In the genomic region with DNA sequence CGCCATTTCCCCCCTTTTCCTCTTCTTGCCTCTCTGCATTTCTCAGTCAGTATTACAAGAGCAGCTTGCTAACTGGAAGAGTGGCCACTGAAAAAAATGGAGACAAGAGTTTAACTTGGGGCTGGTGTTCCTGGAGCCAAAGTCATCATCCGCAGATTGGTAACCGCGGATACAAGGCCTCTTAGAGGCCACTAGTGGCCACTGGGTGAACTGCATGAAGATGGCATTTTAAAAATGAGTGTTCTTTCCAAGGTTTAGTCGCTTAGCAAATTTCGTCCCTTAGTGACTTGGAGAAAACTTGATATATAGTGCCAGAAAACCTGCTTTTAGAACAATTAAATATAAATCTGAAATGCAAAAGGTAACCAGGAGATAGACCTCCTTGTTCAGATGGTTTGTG, we compare ENCODE assay signal across 8 cellular contexts. TPM values are rescaled to one million over a fixed set of nuclear protein-coding genes. Genes with fewer than 3 reads are reported as not detected.
DNase-seq lines count a peak whose midpoint lies in the region; ATAC-seq, FAIRE-seq and TF ChIP-seq lines count a peak whose summit lies in the region.

No MANE protein-coding gene starts in this region.

- no peak overlapping the region for H3K4me2 ChIP-seq in K562 (ENCODE audit: insufficient read depth, low read length)

- H3K9me1 ChIP-seq in K562 (ENCODE audit: control insufficient read depth, insufficient read depth, low read length) = no peaks in the 10 kb centered on the region

- TF ChIP-seq EP300 in K562 (IDR thresholded peaks at IDR 0.05; ENCODE audit: low read length) = no peak

- H3K9me3 ChIP-seq in BE2C (no peaks in the 10 kb centered on the region), K562 (replicated peaks; ENCODE audit: control insufficient read depth, insufficient read depth, low read depth, low read length) (no peaks in the 10 kb centered on the region)

- H3K36me3 ChIP-seq in BE2C = no peaks in the 10 kb centered on the region
- H3K36me3 ChIP-seq in K562 (ENCODE audit: control insufficient read depth, insufficient read depth, low read length) = no peaks in the 10 kb centered on the region

- ATAC-seq in K562 (peak; percentile 85), GM21381 (IDR thresholded peaks at IDR 0.05; ENCODE audit: unreplicated experiment) (no peak), HG02970 (IDR thresholded peaks at IDR 0.05; ENCODE audit: low FRiP score, unreplicated experiment) (no peak)
- peak; percentile 43 for ATAC-seq in stimulated activated naive CD8-positive, alpha-beta T cell treated with anti-CD3 and anti-CD28 coated beads, Interleukin-15, amount 100 ng/mL, for 72 hours

- peaks cover 67% of the 10 kb centered on the region for H3K27me3 Mint-ChIP-seq in stimulated activated naive CD8-positive, alpha-beta T cell treated with anti-CD3 and anti-CD28 coated beads, Interleukin-15, amount 100 ng/mL, for 72 hours

- peaks cover 2% of the 10 kb centered on the region; the same call in 1 of the 2 replicates for H4K20me1 ChIP-seq in K562 (replicated peaks; ENCODE audit: control insufficient read depth, insufficient read depth, low read length)

- no peaks in the 10 kb centered on the region for H3K4me1 ChIP-seq in BE2C
- peaks cover 0 to 3% of the 10 kb centered on the region in 2 experiments; a peak in 1 of 5 replicates for H3K4me1 ChIP-seq in K562 (replicated peaks in 1 of 2; ENCODE audit: control insufficient read depth in 2 of 2, insufficient read depth in 2 of 2, low read length in 2 of 2)

- H3K79me2 ChIP-seq in K562 (ENCODE audit: control insufficient read depth, insufficient read depth, low read length) = no peaks in the 10 kb centered on the region

- no TSS peak for BruUV-seq in K562 (replicated peaks; lab: Mats Ljungman, UMichigan)

- H2AFZ ChIP-seq in K562 (ENCODE audit: low read depth, low read length) = no peak overlapping the region

- FAIRE-seq in K562 (lab: Jason Lieb, UNC) = peak; percentile 93

- TF ChIP-seq CTCF in BE2C (IDR thresholded peaks at IDR 0.05; ENCODE audit: low read depth, low read length) = peak; percentile 84
- peak; percentile 61 for TF ChIP-seq CTCF in GM13976 (IDR thresholded peaks at IDR 0.05; ENCODE audit: borderline replicate concordance, control extremely low read depth, extremely low read depth, insufficient read depth, missing control alignments)
- TF ChIP-seq CTCF in K562 (IDR thresholded peaks at IDR 0.05 in 2 of 3, conservative IDR thresholded peaks at IDR 0.05 in 1 of 3; ENCODE audit: insufficient read depth in 2 of 3, low read depth in 1 of 3, low read length in 3 of 3) = peak; percentile 68 to 88 (median 85)

- peak; percentile 28 to 64 for TF ChIP-seq RAD21 in K562 (CRISPR knock-in tag; conservative IDR thresholded peaks at IDR 0.05 in 1 of 2, IDR thresholded peaks at IDR 0.05 in 1 of 2)

- DNase-seq in BE2C (peak; percentile 40), GM13976 (ENCODE audit: low spot score) (peak; percentile 55), NCI-H460 (ENCODE audit: extremely low read depth, low read depth) (peak; percentile 45), K562 (ENCODE audit: extremely low read depth in 1 of 4, low spot score in 3 of 4) (peak; percentile 40 to 69 (median 62)), kidney tubule cell (ENCODE audit: low spot score) (peak; percentile 49)
- DNase-seq in stimulated activated naive CD8-positive, alpha-beta T cell treated with anti-CD3 and anti-CD28 coated beads, Interleukin-15, amount 100 ng/mL, for 72 hours = peak; percentile 15 to 26

- in situ Hi-C loops in GM13976 (cut with MboI; ENCODE audit: low sequenced_read_pairs, unreplicated experiment) = no loop called here
- in situ Hi-C loops in K562 (cut with MboI) = no loop called here

- no peak overlapping the region for H3K4me3 ChIP-seq in BE2C (ENCODE audit: low read depth, low read length)
- H3K4me3 ChIP-seq in K562 = no peak overlapping the region

- H3K27ac Mint-ChIP-seq in stimulated activated naive CD8-positive, alpha-beta T cell treated with anti-CD3 and anti-CD28 coated beads, Interleukin-15, amount 100 ng/mL, for 72 hours = no peak overlapping the region

- H3K9me3 Mint-ChIP-seq in stimulated activated naive CD8-positive, alpha-beta T cell treated with anti-CD3 and anti-CD28 coated beads, Interleukin-15, amount 100 ng/mL, for 72 hours = no peaks in the 10 kb centered on the region

- intact Hi-C loops in K562 (cut with micrococcal nuclease) = loop anchor here (10.0 kb wide), 1 partner anchor 261 kb away; no protein-coding TSS in a partner anchor

- CTCF ChIA-PET in K562 (lab: Yijun Ruan, JAX; ENCODE audit: low intra/inter-chr PET ratio) = no interaction called here

- WGBS in K562 (ENCODE audit: insufficient coverage, low coverage, missing lambda C conversion rate) = 0% methylated on average over 6 of the region's 6 CpGs

- no peak overlapping the region for H3K9ac ChIP-seq in K562 (ENCODE audit: insufficient read depth in 1 of 2, low read depth in 2 of 2, low read length in 2 of 2)

- TF ChIP-seq POLR2A in K562 (conservative IDR thresholded peaks at IDR 0.05) = no peak

- no peak overlapping the region for H3K4me3 Mint-ChIP-seq in stimulated activated naive CD8-positive, alpha-beta T cell treated with anti-CD3 and anti-CD28 coated beads, Interleukin-15, amount 100 ng/mL, for 72 hours

- H3K27me3 ChIP-seq in BE2C = no peaks in the 10 kb centered on the region
- H3K27me3 ChIP-seq in K562 (ENCODE audit: control insufficient read depth in 2 of 2, insufficient read depth in 2 of 2, low read length in 2 of 2) = peaks cover 6 to 10% of the 10 kb centered on the region in 2 experiments; a peak in 3 of 5 replicates

- no peak overlapping the region for H3K27ac ChIP-seq in K562 (ENCODE audit: extremely low read depth, low read depth, low read length)

- POLR2A ChIA-PET in K562 (lab: Yijun Ruan, JAX) = no interaction called here

- H3K4me1 Mint-ChIP-seq in stimulated activated naive CD8-positive, alpha-beta T cell treated with anti-CD3 and anti-CD28 coated beads, Interleukin-15, amount 100 ng/mL, for 72 hours = peaks cover 7% of the 10 kb centered on the region

TF ChIP-seq in K562, 482 proteins besides CTCF, POLR2A, EP300 and RAD21 (continues in another document):
- TF ChIP-seq ARID1B (IDR thresholded peaks at IDR 0.05) (no peak), REST (CRISPR knock-in tag; IDR thresholded peaks at IDR 0.05; ENCODE audit: low read depth) (no peak), GTF2E2 (tag; IDR thresholded peaks at IDR 0.05) (no peak), PCBP1 (IDR thresholded peaks at IDR 0.05; ENCODE audit: low read depth, low read length, poor library complexity, severe bottlenecking) (no peak)
- TF ChIP-seq, protein P1, sequence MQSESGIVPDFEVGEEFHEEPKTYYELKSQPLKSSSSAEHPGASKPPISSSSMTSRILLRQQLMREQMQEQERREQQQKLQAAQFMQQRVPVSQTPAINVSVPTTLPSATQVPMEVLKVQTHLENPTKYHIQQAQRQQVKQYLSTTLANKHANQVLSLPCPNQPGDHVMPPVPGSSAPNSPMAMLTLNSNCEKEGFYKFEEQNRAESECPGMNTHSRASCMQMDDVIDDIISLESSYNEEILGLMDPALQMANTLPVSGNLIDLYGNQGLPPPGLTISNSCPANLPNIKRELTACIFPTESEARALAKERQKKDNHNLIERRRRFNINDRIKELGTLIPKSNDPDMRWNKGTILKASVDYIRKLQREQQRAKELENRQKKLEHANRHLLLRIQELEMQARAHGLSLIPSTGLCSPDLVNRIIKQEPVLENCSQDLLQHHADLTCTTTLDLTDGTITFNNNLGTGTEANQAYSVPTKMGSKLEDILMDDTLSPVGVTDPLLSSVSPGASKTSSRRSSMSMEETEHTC (IDR thresholded peaks at IDR 0.05) = no peak

RNA-seq across cellular contexts. Expression of gene F13A1, which starts 4.8 kb away (rescaled TPM):
- polyA plus RNA-seq in BE2C (2012; ENCODE audit: insufficient read depth, insufficient read length, low read depth) = not detected
- 0.02 and 0.09 TPM in 2 replicates for total RNA-seq in NCI-H460 (2014; rRNA removed; shearing (Covaris generic))
- polyA plus RNA-seq in NCI-H460 (2014; cell fraction: nucleus; rRNA removed) = not detected in 2 replicates
- total RNA-seq in K562 (2011; cell fraction: chromatin; rRNA removed; ENCODE audit: low replicate concordance) = not detected in 2 replicates
- total RNA-seq in K562 (2011; cell fraction: nucleolus; rRNA removed) = not detected in 2 replicates
- not detected in 2 replicates for total RNA-seq in K562 (2011; cell fraction: nucleoplasm; rRNA removed)
- not detected in 2 replicates for total RNA-seq in K562 (2014; rRNA removed)
- total RNA-seq in K562 (2014; rRNA removed; fragmentation: Illumina TruSeq; extraction: Trizol) = not detected in 2 replicates
- not detected in 2 replicates for total RNA-seq in K562 (2015; rRNA removed; fragmentation: Illumina TruSeq; extraction: Trizol)
- 0.13 and 0.33 TPM in 2 replicates for total RNA-seq in K562 (2021)
- polyA plus RNA-seq in K562 (2011; rRNA removed) = not detected in 2 replicates
- not detected in 2 replicates for polyA plus RNA-seq in K562 (2011; cell fraction: cytosol; rRNA removed)
- not detected in 2 replicates for polyA plus RNA-seq in K562 (2011; cell fraction: nucleus; rRNA removed)
- polyA plus RNA-seq in K562 (2012) = not detected in 2 replicates
- polyA plus RNA-seq in K562 (2014; fragmentation: Illumina TruSeq; extraction: Trizol) = not detected in 2 replicates
- not detected for polyA plus RNA-seq in K562 (2014; fragmentation: Nextera tagmentation; extraction: Ambion mirVana)
- polyA plus RNA-seq in K562 (2014; rRNA removed) = not detected in 2 replicates
- not detected in 2 replicates for polyA minus RNA-seq in K562 (2011; rRNA and poly(A)+ RNA removed)
- not detected in 2 replicates for polyA minus RNA-seq in K562 (2011; cell fraction: cytosol; rRNA and poly(A)+ RNA removed)
- polyA minus RNA-seq in K562 (2011; cell fraction: nucleus; rRNA and poly(A)+ RNA removed) = not detected in 2 replicates

Comparison
In these comparisons a context has a peak if more than half of its experiments do, and no peak if none do; other contexts are left out.
1. ATAC-seq: peak in K562 (single experiment) and stimulated activated naive CD8-positive, alpha-beta T cell treated with anti-CD3 and anti-CD28 coated beads, Interleukin-15, amount 100 ng/mL, for 72 hours (single experiment); none in GM21381 (single experiment) and HG02970 (single experiment).
2. Peak in every context shown above with its lines, with median percentiles within 50 percentile points of each other: DNase-seq and CTCF ChIP-seq.